In the genomic region with DNA sequence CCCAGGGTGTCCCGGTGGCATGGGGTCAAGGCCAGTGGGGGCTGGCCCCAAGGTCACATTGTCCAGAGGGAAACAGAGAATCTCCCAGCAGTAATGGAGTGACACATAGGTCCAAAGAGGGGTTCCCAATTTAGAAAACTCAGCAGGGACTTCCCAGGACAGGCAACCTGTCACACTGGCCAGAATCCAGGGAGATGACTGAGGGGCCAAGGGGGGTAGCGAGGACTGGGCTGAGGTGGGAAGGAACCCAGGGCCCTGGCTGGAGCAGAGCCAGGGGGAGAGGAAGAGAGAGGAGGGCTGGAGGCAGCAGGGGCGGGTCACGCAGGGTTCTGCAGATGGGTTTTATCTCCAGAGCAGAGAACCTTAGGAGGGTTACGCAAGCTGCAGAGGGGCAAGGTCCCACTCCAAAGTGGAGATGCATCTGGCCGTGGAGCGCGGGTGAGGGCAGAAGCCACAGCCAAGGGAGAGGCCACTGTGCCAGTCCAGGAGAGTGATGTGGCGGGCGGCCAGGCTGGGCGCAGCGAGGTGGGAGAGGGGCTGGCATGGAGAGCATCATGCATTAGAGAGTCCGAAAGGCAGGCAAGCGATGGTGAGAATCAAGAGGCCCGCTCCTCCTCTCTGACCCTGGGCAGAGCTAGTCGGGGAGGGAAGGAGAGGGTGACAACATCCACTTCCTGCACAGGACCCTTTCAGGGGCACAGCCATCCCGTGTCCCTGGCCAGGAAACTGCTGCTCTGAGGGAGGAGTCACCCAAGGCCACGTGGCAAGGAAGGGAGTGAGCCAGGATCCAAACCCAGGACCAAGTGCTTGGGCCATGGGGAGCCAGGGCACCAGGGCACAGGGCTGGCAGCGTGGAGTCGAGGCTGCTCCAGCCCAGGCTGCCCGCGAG, we compare ENCODE assay signal across 1 cellular context.
TF ChIP-seq lines count a peak whose summit lies in the region.

No MANE protein-coding gene starts in this region.

TF ChIP-seq in HepG2, 621 proteins besides CTCF, POLR2A, EP300 and RAD21 (continued from another document and continues in another):
- TF ChIP-seq, protein P1, sequence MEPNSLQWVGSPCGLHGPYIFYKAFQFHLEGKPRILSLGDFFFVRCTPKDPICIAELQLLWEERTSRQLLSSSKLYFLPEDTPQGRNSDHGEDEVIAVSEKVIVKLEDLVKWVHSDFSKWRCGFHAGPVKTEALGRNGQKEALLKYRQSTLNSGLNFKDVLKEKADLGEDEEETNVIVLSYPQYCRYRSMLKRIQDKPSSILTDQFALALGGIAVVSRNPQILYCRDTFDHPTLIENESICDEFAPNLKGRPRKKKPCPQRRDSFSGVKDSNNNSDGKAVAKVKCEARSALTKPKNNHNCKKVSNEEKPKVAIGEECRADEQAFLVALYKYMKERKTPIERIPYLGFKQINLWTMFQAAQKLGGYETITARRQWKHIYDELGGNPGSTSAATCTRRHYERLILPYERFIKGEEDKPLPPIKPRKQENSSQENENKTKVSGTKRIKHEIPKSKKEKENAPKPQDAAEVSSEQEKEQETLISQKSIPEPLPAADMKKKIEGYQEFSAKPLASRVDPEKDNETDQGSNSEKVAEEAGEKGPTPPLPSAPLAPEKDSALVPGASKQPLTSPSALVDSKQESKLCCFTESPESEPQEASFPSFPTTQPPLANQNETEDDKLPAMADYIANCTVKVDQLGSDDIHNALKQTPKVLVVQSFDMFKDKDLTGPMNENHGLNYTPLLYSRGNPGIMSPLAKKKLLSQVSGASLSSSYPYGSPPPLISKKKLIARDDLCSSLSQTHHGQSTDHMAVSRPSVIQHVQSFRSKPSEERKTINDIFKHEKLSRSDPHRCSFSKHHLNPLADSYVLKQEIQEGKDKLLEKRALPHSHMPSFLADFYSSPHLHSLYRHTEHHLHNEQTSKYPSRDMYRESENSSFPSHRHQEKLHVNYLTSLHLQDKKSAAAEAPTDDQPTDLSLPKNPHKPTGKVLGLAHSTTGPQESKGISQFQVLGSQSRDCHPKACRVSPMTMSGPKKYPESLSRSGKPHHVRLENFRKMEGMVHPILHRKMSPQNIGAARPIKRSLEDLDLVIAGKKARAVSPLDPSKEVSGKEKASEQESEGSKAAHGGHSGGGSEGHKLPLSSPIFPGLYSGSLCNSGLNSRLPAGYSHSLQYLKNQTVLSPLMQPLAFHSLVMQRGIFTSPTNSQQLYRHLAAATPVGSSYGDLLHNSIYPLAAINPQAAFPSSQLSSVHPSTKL (CRISPR knock-in tag; IDR thresholded peaks at IDR 0.05), result no peak; the same call in 1 of the 2 replicates
- TF ChIP-seq ZNF546 (CRISPR knock-in tag; conservative IDR thresholded peaks at IDR 0.05), result no peak
- TF ChIP-seq, protein P2, sequence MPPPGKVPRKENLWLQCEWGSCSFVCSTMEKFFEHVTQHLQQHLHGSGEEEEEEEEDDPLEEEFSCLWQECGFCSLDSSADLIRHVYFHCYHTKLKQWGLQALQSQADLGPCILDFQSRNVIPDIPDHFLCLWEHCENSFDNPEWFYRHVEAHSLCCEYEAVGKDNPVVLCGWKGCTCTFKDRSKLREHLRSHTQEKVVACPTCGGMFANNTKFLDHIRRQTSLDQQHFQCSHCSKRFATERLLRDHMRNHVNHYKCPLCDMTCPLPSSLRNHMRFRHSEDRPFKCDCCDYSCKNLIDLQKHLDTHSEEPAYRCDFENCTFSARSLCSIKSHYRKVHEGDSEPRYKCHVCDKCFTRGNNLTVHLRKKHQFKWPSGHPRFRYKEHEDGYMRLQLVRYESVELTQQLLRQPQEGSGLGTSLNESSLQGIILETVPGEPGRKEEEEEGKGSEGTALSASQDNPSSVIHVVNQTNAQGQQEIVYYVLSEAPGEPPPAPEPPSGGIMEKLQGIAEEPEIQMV (CRISPR knock-in tag; IDR thresholded peaks at IDR 0.05; ENCODE audit: low read depth), result no peak
- no peak for TF ChIP-seq KDM1A (CRISPR knock-in tag; IDR thresholded peaks at IDR 0.05)
- no peak for TF ChIP-seq ZKSCAN8 (CRISPR knock-in tag; IDR thresholded peaks at IDR 0.05; ENCODE audit: borderline replicate concordance)
- TF ChIP-seq, protein P3, sequence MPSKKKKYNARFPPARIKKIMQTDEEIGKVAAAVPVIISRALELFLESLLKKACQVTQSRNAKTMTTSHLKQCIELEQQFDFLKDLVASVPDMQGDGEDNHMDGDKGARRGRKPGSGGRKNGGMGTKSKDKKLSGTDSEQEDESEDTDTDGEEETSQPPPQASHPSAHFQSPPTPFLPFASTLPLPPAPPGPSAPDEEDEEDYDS (CRISPR knock-in tag; IDR thresholded peaks at IDR 0.05), result no peak
- TF ChIP-seq ZFP90 (CRISPR knock-in tag; IDR thresholded peaks at IDR 0.05; ENCODE audit: borderline replicate concordance), result no peak
- TF ChIP-seq, protein P4, sequence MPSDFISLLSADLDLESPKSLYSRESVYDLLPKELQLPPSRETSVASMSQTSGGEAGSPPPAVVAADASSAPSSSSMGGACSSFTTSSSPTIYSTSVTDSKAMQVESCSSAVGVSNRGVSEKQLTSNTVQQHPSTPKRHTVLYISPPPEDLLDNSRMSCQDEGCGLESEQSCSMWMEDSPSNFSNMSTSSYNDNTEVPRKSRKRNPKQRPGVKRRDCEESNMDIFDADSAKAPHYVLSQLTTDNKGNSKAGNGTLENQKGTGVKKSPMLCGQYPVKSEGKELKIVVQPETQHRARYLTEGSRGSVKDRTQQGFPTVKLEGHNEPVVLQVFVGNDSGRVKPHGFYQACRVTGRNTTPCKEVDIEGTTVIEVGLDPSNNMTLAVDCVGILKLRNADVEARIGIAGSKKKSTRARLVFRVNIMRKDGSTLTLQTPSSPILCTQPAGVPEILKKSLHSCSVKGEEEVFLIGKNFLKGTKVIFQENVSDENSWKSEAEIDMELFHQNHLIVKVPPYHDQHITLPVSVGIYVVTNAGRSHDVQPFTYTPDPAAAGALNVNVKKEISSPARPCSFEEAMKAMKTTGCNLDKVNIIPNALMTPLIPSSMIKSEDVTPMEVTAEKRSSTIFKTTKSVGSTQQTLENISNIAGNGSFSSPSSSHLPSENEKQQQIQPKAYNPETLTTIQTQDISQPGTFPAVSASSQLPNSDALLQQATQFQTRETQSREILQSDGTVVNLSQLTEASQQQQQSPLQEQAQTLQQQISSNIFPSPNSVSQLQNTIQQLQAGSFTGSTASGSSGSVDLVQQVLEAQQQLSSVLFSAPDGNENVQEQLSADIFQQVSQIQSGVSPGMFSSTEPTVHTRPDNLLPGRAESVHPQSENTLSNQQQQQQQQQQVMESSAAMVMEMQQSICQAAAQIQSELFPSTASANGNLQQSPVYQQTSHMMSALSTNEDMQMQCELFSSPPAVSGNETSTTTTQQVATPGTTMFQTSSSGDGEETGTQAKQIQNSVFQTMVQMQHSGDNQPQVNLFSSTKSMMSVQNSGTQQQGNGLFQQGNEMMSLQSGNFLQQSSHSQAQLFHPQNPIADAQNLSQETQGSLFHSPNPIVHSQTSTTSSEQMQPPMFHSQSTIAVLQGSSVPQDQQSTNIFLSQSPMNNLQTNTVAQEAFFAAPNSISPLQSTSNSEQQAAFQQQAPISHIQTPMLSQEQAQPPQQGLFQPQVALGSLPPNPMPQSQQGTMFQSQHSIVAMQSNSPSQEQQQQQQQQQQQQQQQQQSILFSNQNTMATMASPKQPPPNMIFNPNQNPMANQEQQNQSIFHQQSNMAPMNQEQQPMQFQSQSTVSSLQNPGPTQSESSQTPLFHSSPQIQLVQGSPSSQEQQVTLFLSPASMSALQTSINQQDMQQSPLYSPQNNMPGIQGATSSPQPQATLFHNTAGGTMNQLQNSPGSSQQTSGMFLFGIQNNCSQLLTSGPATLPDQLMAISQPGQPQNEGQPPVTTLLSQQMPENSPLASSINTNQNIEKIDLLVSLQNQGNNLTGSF (CRISPR knock-in tag; IDR thresholded peaks at IDR 0.05), result no peak
- TF ChIP-seq ZFP41 (CRISPR knock-in tag; IDR thresholded peaks at IDR 0.05; ENCODE audit: borderline replicate concordance), result no peak
- TF ChIP-seq, protein P5, sequence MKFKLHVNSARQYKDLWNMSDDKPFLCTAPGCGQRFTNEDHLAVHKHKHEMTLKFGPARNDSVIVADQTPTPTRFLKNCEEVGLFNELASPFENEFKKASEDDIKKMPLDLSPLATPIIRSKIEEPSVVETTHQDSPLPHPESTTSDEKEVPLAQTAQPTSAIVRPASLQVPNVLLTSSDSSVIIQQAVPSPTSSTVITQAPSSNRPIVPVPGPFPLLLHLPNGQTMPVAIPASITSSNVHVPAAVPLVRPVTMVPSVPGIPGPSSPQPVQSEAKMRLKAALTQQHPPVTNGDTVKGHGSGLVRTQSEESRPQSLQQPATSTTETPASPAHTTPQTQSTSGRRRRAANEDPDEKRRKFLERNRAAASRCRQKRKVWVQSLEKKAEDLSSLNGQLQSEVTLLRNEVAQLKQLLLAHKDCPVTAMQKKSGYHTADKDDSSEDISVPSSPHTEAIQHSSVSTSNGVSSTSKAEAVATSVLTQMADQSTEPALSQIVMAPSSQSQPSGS (CRISPR knock-in tag; IDR thresholded peaks at IDR 0.05), result no peak
- TF ChIP-seq ATF1 (CRISPR knock-in tag; IDR thresholded peaks at IDR 0.05), result no peak
- TF ChIP-seq, protein P6, sequence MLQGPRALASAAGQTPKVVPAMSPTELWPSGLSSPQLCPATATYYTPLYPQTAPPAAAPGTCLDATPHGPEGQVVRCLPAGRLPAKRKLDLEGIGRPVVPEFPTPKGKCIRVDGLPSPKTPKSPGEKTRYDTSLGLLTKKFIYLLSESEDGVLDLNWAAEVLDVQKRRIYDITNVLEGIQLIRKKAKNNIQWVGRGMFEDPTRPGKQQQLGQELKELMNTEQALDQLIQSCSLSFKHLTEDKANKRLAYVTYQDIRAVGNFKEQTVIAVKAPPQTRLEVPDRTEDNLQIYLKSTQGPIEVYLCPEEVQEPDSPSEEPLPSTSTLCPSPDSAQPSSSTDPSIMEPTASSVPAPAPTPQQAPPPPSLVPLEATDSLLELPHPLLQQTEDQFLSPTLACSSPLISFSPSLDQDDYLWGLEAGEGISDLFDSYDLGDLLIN (CRISPR knock-in tag; IDR thresholded peaks at IDR 0.05; ENCODE audit: borderline replicate concordance), result no peak
- TF ChIP-seq, protein P7, sequence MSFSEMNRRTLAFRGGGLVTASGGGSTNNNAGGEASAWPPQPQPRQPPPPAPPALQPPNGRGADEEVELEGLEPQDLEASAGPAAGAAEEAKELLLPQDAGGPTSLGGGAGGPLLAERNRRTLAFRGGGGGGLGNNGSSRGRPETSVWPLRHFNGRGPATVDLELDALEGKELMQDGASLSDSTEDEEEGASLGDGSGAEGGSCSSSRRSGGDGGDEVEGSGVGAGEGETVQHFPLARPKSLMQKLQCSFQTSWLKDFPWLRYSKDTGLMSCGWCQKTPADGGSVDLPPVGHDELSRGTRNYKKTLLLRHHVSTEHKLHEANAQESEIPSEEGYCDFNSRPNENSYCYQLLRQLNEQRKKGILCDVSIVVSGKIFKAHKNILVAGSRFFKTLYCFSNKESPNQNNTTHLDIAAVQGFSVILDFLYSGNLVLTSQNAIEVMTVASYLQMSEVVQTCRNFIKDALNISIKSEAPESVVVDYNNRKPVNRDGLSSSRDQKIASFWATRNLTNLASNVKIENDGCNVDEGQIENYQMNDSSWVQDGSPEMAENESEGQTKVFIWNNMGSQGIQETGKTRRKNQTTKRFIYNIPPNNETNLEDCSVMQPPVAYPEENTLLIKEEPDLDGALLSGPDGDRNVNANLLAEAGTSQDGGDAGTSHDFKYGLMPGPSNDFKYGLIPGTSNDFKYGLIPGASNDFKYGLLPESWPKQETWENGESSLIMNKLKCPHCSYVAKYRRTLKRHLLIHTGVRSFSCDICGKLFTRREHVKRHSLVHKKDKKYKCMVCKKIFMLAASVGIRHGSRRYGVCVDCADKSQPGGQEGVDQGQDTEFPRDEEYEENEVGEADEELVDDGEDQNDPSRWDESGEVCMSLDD (CRISPR knock-in tag; IDR thresholded peaks at IDR 0.05; ENCODE audit: borderline replicate concordance), result no peak
- TF ChIP-seq, protein P8, sequence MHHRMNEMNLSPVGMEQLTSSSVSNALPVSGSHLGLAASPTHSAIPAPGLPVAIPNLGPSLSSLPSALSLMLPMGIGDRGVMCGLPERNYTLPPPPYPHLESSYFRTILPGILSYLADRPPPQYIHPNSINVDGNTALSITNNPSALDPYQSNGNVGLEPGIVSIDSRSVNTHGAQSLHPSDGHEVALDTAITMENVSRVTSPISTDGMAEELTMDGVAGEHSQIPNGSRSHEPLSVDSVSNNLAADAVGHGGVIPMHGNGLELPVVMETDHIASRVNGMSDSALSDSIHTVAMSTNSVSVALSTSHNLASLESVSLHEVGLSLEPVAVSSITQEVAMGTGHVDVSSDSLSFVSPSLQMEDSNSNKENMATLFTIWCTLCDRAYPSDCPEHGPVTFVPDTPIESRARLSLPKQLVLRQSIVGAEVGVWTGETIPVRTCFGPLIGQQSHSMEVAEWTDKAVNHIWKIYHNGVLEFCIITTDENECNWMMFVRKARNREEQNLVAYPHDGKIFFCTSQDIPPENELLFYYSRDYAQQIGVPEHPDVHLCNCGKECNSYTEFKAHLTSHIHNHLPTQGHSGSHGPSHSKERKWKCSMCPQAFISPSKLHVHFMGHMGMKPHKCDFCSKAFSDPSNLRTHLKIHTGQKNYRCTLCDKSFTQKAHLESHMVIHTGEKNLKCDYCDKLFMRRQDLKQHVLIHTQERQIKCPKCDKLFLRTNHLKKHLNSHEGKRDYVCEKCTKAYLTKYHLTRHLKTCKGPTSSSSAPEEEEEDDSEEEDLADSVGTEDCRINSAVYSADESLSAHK (CRISPR knock-in tag; IDR thresholded peaks at IDR 0.05; ENCODE audit: borderline replicate concordance), result no peak
- no peak for TF ChIP-seq EED (CRISPR knock-in tag; IDR thresholded peaks at IDR 0.05)
- no peak for TF ChIP-seq SNRNP70 (IDR thresholded peaks at IDR 0.05; ENCODE audit: low read depth, low read length)
- TF ChIP-seq, protein P9, sequence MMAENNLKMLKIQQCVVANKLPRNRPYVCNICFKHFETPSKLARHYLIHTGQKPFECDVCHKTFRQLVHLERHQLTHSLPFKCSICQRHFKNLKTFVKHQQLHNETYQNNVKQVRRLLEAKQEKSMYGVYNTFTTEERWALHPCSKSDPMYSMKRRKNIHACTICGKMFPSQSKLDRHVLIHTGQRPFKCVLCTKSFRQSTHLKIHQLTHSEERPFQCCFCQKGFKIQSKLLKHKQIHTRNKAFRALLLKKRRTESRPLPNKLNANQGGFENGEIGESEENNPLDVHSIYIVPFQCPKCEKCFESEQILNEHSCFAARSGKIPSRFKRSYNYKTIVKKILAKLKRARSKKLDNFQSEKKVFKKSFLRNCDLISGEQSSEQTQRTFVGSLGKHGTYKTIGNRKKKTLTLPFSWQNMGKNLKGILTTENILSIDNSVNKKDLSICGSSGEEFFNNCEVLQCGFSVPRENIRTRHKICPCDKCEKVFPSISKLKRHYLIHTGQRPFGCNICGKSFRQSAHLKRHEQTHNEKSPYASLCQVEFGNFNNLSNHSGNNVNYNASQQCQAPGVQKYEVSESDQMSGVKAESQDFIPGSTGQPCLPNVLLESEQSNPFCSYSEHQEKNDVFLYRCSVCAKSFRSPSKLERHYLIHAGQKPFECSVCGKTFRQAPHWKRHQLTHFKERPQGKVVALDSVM (CRISPR knock-in tag; IDR thresholded peaks at IDR 0.05), result no peak
- TF ChIP-seq ZFP82 (CRISPR knock-in tag; IDR thresholded peaks at IDR 0.05; ENCODE audit: borderline replicate concordance), result no peak
- no peak for TF ChIP-seq SMAD9 (CRISPR knock-in tag; IDR thresholded peaks at IDR 0.05)
- TF ChIP-seq TRIM24 (CRISPR knock-in tag; IDR thresholded peaks at IDR 0.05), result no peak
- no peak for TF ChIP-seq ZNF446 (CRISPR knock-in tag; IDR thresholded peaks at IDR 0.05)
- TF ChIP-seq, protein P10, sequence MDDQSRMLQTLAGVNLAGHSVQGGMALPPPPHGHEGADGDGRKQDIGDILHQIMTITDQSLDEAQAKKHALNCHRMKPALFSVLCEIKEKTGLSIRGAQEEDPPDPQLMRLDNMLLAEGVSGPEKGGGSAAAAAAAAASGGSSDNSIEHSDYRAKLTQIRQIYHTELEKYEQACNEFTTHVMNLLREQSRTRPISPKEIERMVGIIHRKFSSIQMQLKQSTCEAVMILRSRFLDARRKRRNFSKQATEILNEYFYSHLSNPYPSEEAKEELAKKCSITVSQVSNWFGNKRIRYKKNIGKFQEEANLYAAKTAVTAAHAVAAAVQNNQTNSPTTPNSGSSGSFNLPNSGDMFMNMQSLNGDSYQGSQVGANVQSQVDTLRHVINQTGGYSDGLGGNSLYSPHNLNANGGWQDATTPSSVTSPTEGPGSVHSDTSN (CRISPR knock-in tag; IDR thresholded peaks at IDR 0.05; ENCODE audit: borderline replicate concordance), result no peak
- no peak for TF ChIP-seq DPF2 (CRISPR knock-in tag; IDR thresholded peaks at IDR 0.05; ENCODE audit: borderline replicate concordance, low read depth)
